12 cellular contexts compared by ENCODE assay signal in the genomic region with DNA sequence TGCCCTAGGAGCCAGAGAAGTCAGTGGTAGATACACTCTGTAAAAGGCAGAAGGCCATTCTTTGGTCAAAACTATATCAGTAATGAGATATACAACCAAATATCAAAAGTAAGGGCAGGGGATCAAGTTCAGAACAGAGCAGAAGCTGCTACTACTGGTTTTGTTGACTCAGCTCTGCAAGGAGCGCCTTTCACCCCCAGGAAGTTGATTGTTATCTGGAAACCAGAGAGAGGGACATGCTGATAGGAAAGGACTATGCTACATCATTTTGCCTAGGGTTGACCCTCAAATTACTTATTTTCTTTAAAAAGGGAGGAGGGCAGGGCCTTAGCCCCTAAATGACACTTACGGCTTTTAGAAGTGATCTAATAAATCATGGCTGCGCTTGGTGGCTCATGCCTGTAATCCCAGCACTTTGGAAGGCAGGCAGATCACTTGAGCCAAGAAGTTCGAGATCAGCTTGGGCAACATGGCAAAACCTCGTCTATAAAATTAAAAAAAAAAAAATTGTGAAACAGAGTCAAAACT.
"Had no signal": no experiment of that assay in that cellular context is flagged by ENCODE, and none has a peak within 500 bp of the region (broad histone marks: within the 10 kb centered on the region; RNA-seq: fewer than 3 reads in every experiment).

No MANE protein-coding gene starts in this region.

- ATAC-seq: esophagus mucosa; left ventricle myocardium superior; natural killer cell; stimulated activated naive B cell treated with anti-CD40 and anti-IgM and Interleukin-4, amounts not matched to agents 10 μg/mL and 1 μg/mL and 100 μg/mL, for 72 hours had no signal

- H3K4me1 Mint-ChIP-seq: activated naive CD8-positive, alpha-beta T cell treated with anti-CD3 and anti-CD28 coated beads, Interleukin-2, amount 10 ng/mL, durations not matched to agents 7 days and 5 days; memory B cell; natural killer cell; stimulated activated naive B cell treated with anti-CD40 and anti-IgM and Interleukin-4, amounts not matched to agents 10 μg/mL and 1 μg/mL and 100 μg/mL, for 72 hours had no signal

- H3K9me3 Mint-ChIP-seq: activated naive CD8-positive, alpha-beta T cell treated with anti-CD3 and anti-CD28 coated beads, Interleukin-2, amount 10 ng/mL, durations not matched to agents 7 days and 5 days; activated T-helper 1 cell treated with anti-CD3 and anti-CD28 coated beads, Interleukin-12 subunit alpha, Interleukin-12 subunit beta, Interleukin-2, Interleukin-4 antibody, amounts not matched to agents 30 ng/mL and 10 ng/mL and 1 ng/mL, durations not matched to agents 14 hours and 24 hours and 36 hours; memory B cell; stimulated activated naive B cell treated with anti-CD40 and anti-IgM and Interleukin-4, amounts not matched to agents 10 μg/mL and 1 μg/mL and 100 μg/mL, for 72 hours had no signal

- DNase-seq: activated CD4-positive, alpha-beta T cell treated with anti-CD3 and anti-CD28 coated beads, Interleukin-2, amount 50 U/mL, for 1 hour; activated CD8-positive, alpha-beta memory T cell treated with anti-CD3 and anti-CD28 coated beads for 24 hours; activated naive CD8-positive, alpha-beta T cell treated with anti-CD3 and anti-CD28 coated beads, Interleukin-2, amount 10 ng/mL, durations not matched to agents 7 days and 5 days; hippocampal formation; left ventricle myocardium superior; natural killer cell; stimulated activated CD4-positive, alpha-beta T cell treated with anti-CD3 and anti-CD28 coated beads, Interleukin-2, amount 100 ng/mL, for 48 hours; stimulated activated naive B cell treated with anti-CD40 and anti-IgM and Interleukin-4, amounts not matched to agents 10 μg/mL and 1 μg/mL and 100 μg/mL, for 72 hours; substantia nigra had no signal

- H3K36me3 Mint-ChIP-seq: activated naive CD8-positive, alpha-beta T cell treated with anti-CD3 and anti-CD28 coated beads, Interleukin-2, amount 10 ng/mL, durations not matched to agents 7 days and 5 days; memory B cell; natural killer cell; stimulated activated naive B cell treated with anti-CD40 and anti-IgM and Interleukin-4, amounts not matched to agents 10 μg/mL and 1 μg/mL and 100 μg/mL, for 72 hours had no signal

- H3K27ac Mint-ChIP-seq: activated naive CD8-positive, alpha-beta T cell treated with anti-CD3 and anti-CD28 coated beads, Interleukin-2, amount 10 ng/mL, durations not matched to agents 7 days and 5 days; activated T-helper 1 cell treated with anti-CD3 and anti-CD28 coated beads, Interleukin-12 subunit alpha, Interleukin-12 subunit beta, Interleukin-2, Interleukin-4 antibody, amounts not matched to agents 30 ng/mL and 10 ng/mL and 1 ng/mL, durations not matched to agents 14 hours and 24 hours and 36 hours; memory B cell; natural killer cell; stimulated activated naive B cell treated with anti-CD40 and anti-IgM and Interleukin-4, amounts not matched to agents 10 μg/mL and 1 μg/mL and 100 μg/mL, for 72 hours had no signal

- H3K27me3 Mint-ChIP-seq: stimulated activated naive B cell treated with anti-CD40 and anti-IgM and Interleukin-4, amounts not matched to agents 10 μg/mL and 1 μg/mL and 100 μg/mL, for 72 hours had no signal

- H3K4me3 Mint-ChIP-seq: activated naive CD8-positive, alpha-beta T cell treated with anti-CD3 and anti-CD28 coated beads, Interleukin-2, amount 10 ng/mL, durations not matched to agents 7 days and 5 days; activated T-helper 1 cell treated with anti-CD3 and anti-CD28 coated beads, Interleukin-12 subunit alpha, Interleukin-12 subunit beta, Interleukin-2, Interleukin-4 antibody, amounts not matched to agents 30 ng/mL and 10 ng/mL and 1 ng/mL, durations not matched to agents 14 hours and 24 hours and 36 hours; memory B cell; natural killer cell; stimulated activated naive B cell treated with anti-CD40 and anti-IgM and Interleukin-4, amounts not matched to agents 10 μg/mL and 1 μg/mL and 100 μg/mL, for 72 hours had no signal
